In the genomic region with DNA sequence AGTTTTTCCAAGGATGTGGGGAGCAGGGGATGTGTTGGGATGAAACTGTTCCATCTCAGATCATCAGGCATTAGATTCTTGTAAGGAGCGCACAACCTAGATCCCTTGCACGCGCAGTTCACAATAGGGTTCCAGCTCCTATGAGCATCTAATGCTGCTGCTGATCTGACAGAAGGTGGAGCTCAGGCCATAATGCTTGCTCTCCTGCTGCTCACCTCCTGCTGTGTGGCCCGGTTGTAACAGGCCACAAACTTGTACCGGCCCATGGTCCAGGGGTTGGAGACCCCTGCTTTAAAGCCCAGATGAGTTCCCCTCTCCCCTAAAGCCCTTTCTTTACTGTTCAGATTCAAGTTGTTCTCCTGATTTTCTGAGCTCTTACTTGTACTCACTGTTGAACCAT, we compare ENCODE assay signal across 30 cellular contexts. TPM values are rescaled to one million over a fixed set of nuclear protein-coding genes. Genes with fewer than 3 reads are reported as not detected.
DNase-seq lines count a peak whose midpoint lies in the region; TF ChIP-seq lines count a peak whose summit lies in the region.
"Had no signal": no experiment of that assay in that cellular context is flagged by ENCODE, and none has a peak within 500 bp of the region (broad histone marks: within the 10 kb centered on the region; RNA-seq: fewer than 3 reads in every experiment).

No MANE protein-coding gene starts in this region.

- H4K20me1 ChIP-seq in Karpas-422 (ENCODE audit: insufficient read depth, low read depth, low read length) = no peaks in the 10 kb centered on the region

- H3K9ac ChIP-seq in Karpas-422 (ENCODE audit: low read length) = no peak overlapping the region

- H3K9me2 ChIP-seq in Karpas-422 (replicated peaks; ENCODE audit: insufficient read depth, low read length) = no peaks in the 10 kb centered on the region

- peak; percentile 31 for TF ChIP-seq CTCF in GM13976 (IDR thresholded peaks at IDR 0.05; ENCODE audit: borderline replicate concordance, control extremely low read depth, extremely low read depth, insufficient read depth, missing control alignments)
- peak; percentile 16; the same call in 1 of the 2 replicates for TF ChIP-seq CTCF in VCaP (conservative IDR thresholded peaks at IDR 0.05)
- peak; percentile 15 for TF ChIP-seq CTCF in epithelial cell of proximal tubule (conservative IDR thresholded peaks at IDR 0.05; ENCODE audit: low read depth, low read length)

- H2AFZ ChIP-seq in Karpas-422 (ENCODE audit: low read length) = no peak overlapping the region
- H2AFZ ChIP-seq: hepatocyte had no signal

- no peak for DNase-seq in GM13976 (ENCODE audit: low spot score)
- peak; percentile 51 for DNase-seq in Karpas-422
- DNase-seq in epithelial cell of proximal tubule (ENCODE audit: low read depth) = no peak
- no peak for DNase-seq in LoVo (ENCODE audit: low spot score)
- no peak for DNase-seq in activated naive CD4-positive, alpha-beta T cell treated with anti-CD3 and anti-CD28 coated beads, Interleukin-2, amount 50 U/mL, for 16 hours
- no peak for DNase-seq in retina
- DNase-seq: activated CD4-positive, alpha-beta T cell treated with anti-CD3 and anti-CD28 coated beads for 48 hours; activated CD8-positive, alpha-beta memory T cell treated with anti-CD3 and anti-CD28 coated beads, Interleukin-2, amount 10 ng/mL, durations not matched to agents 7 days and 5 days; activated naive CD4-positive, alpha-beta T cell treated with anti-CD3 and anti-CD28 coated beads, Interleukin-2, amount 10 ng/mL, durations not matched to agents 7 days and 5 days; activated T-cell treated with anti-CD3 and anti-CD28 coated beads, Interleukin-2, amount 50 U/mL, for 72 hours; amygdala; colonic mucosa; DND-41; effector memory CD8-positive, alpha-beta T cell; HFFc6; Kasumi-1; left colon; mesendoderm; NCI-H1092 treated with DMSO at 0.1 percent for 48 hours; NCI-H187; NCI-H69; stimulated activated CD4-positive, alpha-beta T cell treated with anti-CD3 and anti-CD28 coated beads, Interleukin-15, amount 100 ng/mL, for 24 hours; stimulated activated naive B cell treated with anti-CD40 and anti-IgM and Interleukin-4, amounts not matched to agents 10 μg/mL and 1 μg/mL and 100 μg/mL, for 72 hours; T-helper 17 cell had no signal

- no peaks in the 10 kb centered on the region for H3K9me3 ChIP-seq in Karpas-422 (ENCODE audit: low read length)
- H3K9me3 ChIP-seq: colonic mucosa, gastroesophageal sphincter, neutrophil had no signal

- H3K27ac ChIP-seq in Karpas-422 (ENCODE audit: low read length) (no peak overlapping the region), VCaP (no peak overlapping the region)
- H3K27ac ChIP-seq: C4-2B, colonic mucosa, gastroesophageal sphincter, hepatocyte, neutrophil, SK-N-MC had no signal

- peaks cover 62% of the 10 kb centered on the region for H3K79me2 ChIP-seq in Karpas-422 (ENCODE audit: low read length)

- no peak overlapping the region for H3K4me2 ChIP-seq in Karpas-422 (ENCODE audit: low read depth, low read length, poor library complexity, severe bottlenecking)
- H3K4me2 ChIP-seq: hepatocyte had no signal

- H3K36me3 ChIP-seq in Karpas-422 (ENCODE audit: insufficient read depth, low read length) = no peaks in the 10 kb centered on the region
- H3K36me3 ChIP-seq: colonic mucosa, gastroesophageal sphincter, neutrophil had no signal

- in situ Hi-C loops in GM13976 (cut with MboI; ENCODE audit: low sequenced_read_pairs, unreplicated experiment) = loop anchor here (10.0 to 25.0 kb wide), 2 partner anchors 199 to 347 kb away; no protein-coding TSS in a partner anchor

- H3K27me3 ChIP-seq in Karpas-422 (ENCODE audit: low read length) = no peaks in the 10 kb centered on the region
- H3K27me3 ChIP-seq: colonic mucosa, gastroesophageal sphincter, hepatocyte had no signal

- no peak overlapping the region for H3K4me3 ChIP-seq in Karpas-422 (ENCODE audit: low read length)
- no peak overlapping the region for H3K4me3 ChIP-seq in epithelial cell of proximal tubule (ENCODE audit: low read depth, low read length)
- H3K4me3 ChIP-seq: colonic mucosa, gastroesophageal sphincter, hepatocyte, SK-N-MC had no signal

- H3K4me1 ChIP-seq in Karpas-422 (ENCODE audit: low read length) = peaks cover 21% of the 10 kb centered on the region
- H3K4me1 ChIP-seq: colonic mucosa, gastroesophageal sphincter had no signal

RNA-seq across cellular contexts. Expression of a gene that starts 44.8 kb away (rescaled TPM):
- 23.2 and 36.8 TPM in 2 replicates for total RNA-seq in Karpas-422 (2014; rRNA removed; shearing (Covaris generic); ENCODE audit: low replicate concordance)
- total RNA-seq in epithelial cell of proximal tubule = 12.2 and 15.3 TPM in 2 replicates
